20 cellular contexts compared by ENCODE assay signal in genomic region chr6:164377348-164377747, GRCh38.
"Had no signal": no experiment of that assay in that cellular context is flagged by ENCODE, and none has a peak within 500 bp of the region (broad histone marks: within the 10 kb centered on the region; RNA-seq: fewer than 3 reads in every experiment).

No MANE protein-coding gene starts in this region.

- ATAC-seq: activated T-helper 17 cell treated with anti-CD3 and anti-CD28 coated beads, Interleukin-2, amount 50 U/mL, for 72 hours; sciatic nerve; WTC11 had no signal

- H3K9me3 ChIP-seq: adrenal gland, upper lobe of left lung had no signal

- FAIRE-seq: astrocyte, colon, frontal cortex had no signal

- H3K4me3 ChIP-seq: adrenal gland, upper lobe of left lung had no signal

- H3K36me3 Mint-ChIP-seq: activated naive CD8-positive, alpha-beta T cell; memory B cell had no signal

- H3K27ac Mint-ChIP-seq: activated naive CD8-positive, alpha-beta T cell; activated T-cell treated with anti-CD3 and anti-CD28 coated beads, Interleukin-2, amount 50 U/mL, for 24 hours; activated T-helper 17 cell treated with anti-CD3 and anti-CD28 coated beads, Interleukin-2, amount 50 U/mL, for 72 hours; memory B cell; nephron; WTC11 had no signal

- H3K4me3 Mint-ChIP-seq: activated naive CD8-positive, alpha-beta T cell; activated T-cell treated with anti-CD3 and anti-CD28 coated beads, Interleukin-2, amount 50 U/mL, for 24 hours; activated T-helper 17 cell treated with anti-CD3 and anti-CD28 coated beads, Interleukin-2, amount 50 U/mL, for 72 hours; memory B cell; nephron; WTC11 had no signal

- H3K4me1 Mint-ChIP-seq: activated T-helper 17 cell treated with anti-CD3 and anti-CD28 coated beads, Interleukin-2, amount 50 U/mL, for 72 hours; memory B cell; nephron had no signal

- DNase-seq: activated T-cell treated with anti-CD3 and anti-CD28 coated beads, Interleukin-2, amount 50 U/mL, for 24 hours; adrenal gland; central memory CD4-positive, alpha-beta T cell; effector memory CD4-positive, alpha-beta T cell; glutamatergic neuron; hippocampal formation; occipital lobe; posterior cingulate gyrus; stimulated activated CD4-positive, alpha-beta T cell treated with anti-CD3 and anti-CD28 coated beads, Interleukin-4, amount 100 ng/mL, for 1 hour; stimulated activated naive CD4-positive, alpha-beta T cell treated with Interleukin-2 at 50 U/mL for 16 hours; upper lobe of left lung had no signal

- H3K27ac ChIP-seq: adrenal gland, upper lobe of left lung had no signal

- H3K4me1 ChIP-seq: adrenal gland, upper lobe of left lung had no signal

- H3K27me3 Mint-ChIP-seq: activated naive CD8-positive, alpha-beta T cell; activated T-cell treated with anti-CD3 and anti-CD28 coated beads, Interleukin-2, amount 50 U/mL, for 24 hours; activated T-helper 17 cell treated with anti-CD3 and anti-CD28 coated beads, Interleukin-2, amount 50 U/mL, for 72 hours; memory B cell had no signal

- H3K36me3 ChIP-seq: adrenal gland, upper lobe of left lung had no signal

- H3K27me3 ChIP-seq: adrenal gland, upper lobe of left lung had no signal
